ENCODE assay signal across 16 cellular contexts in the genomic region with DNA sequence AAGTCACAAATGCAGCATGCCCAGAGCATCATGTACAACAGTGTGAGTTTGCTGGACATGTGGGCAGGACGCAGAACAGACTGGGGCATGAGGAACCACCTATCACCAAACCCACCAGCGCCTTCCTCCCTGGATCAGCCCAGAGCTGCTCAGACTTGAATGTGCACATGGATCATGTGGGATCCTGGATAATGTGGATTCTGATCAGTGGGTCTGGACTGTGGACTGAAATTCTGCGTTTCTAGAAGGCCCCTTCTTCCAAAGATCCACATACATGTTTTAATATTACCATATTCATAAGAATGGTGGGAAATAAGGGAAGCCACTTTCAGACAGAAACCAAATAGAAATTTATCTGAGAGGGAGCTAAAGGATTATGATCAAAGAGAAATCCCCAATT.
DNase-seq lines count a peak whose midpoint lies in the region; ATAC-seq, FAIRE-seq and TF ChIP-seq lines count a peak whose summit lies in the region.
"Had no signal": no experiment of that assay in that cellular context is flagged by ENCODE, and none has a peak within 500 bp of the region (broad histone marks: within the 10 kb centered on the region; RNA-seq: fewer than 3 reads in every experiment).

No MANE protein-coding gene starts in this region.

- H3K36me3 Mint-ChIP-seq in activated B cell treated with CpG ODN at 0.5 μM for 24 hours (ENCODE audit: low read depth) (no peaks in the 10 kb centered on the region), naive B cell (no peaks in the 10 kb centered on the region), progenitor cell of endocrine pancreas (ENCODE audit: insufficient read depth) (no peaks in the 10 kb centered on the region)
- no peaks in the 10 kb centered on the region for H3K36me3 Mint-ChIP-seq in CD4-positive, alpha-beta memory T cell
- H3K36me3 Mint-ChIP-seq: CD4-positive, CD25-positive, alpha-beta regulatory T cell had no signal

- intact Hi-C loops in activated B cell treated with CpG ODN at 0.5 μM for 24 hours (cut with micrococcal nuclease) (no loop called here), sciatic nerve (cut with DNase I) (no loop called here)
- intact Hi-C loops in CD4-positive, alpha-beta memory T cell (cut with micrococcal nuclease): no loop called here

- DNase-seq in GM19239 (ENCODE audit: insufficient read length, low spot score): no peak
- DNase-seq in activated B cell treated with CpG ODN at 0.5 μM for 24 hours: no peak
- no peak for DNase-seq in naive B cell
- DNase-seq in CD4-positive, alpha-beta memory T cell: no peak
- no peak for DNase-seq in progenitor cell of endocrine pancreas (ENCODE audit: low spot score, unreplicated experiment)
- DNase-seq in sciatic nerve (ENCODE audit: low spot score): no peak
- DNase-seq: BE2C; C1 segment of cervical spinal cord; Caco-2; CD4-positive, CD25-positive, alpha-beta regulatory T cell; GF-D8; GM23248; HCEC 1CT; HFFc6 had no signal

- H3K4me3 ChIP-seq in CD4-positive, alpha-beta memory T cell (ENCODE audit: low read length in 2 of 2): no peak overlapping the region
- H3K4me3 ChIP-seq: GM23248 had no signal

- H3K4me3 Mint-ChIP-seq in activated B cell treated with CpG ODN at 0.5 μM for 24 hours (no peak overlapping the region), naive B cell (peak overlapping the region in 4 of 8 donors; percentile 9 to 68 (median 52)), progenitor cell of endocrine pancreas (ENCODE audit: low read depth) (no peak overlapping the region)
- no peak overlapping the region for H3K4me3 Mint-ChIP-seq in CD4-positive, alpha-beta memory T cell
- H3K4me3 Mint-ChIP-seq: CD4-positive, CD25-positive, alpha-beta regulatory T cell; HFFc6 had no signal

- POLR2A ChIA-PET in activated B cell treated with CpG ODN at 0.5 μM for 24 hours (lab: Charles Lee): interaction anchor here (3.7 kb wide), 1 partner anchor 10 kb away, joined by 44 read pairs; no protein-coding TSS in a partner anchor
- POLR2A ChIA-PET in CD4-positive, alpha-beta memory T cell (lab: Charles Lee; ENCODE audit: partially characterized antibody): no interaction called here

- ATAC-seq in activated B cell treated with CpG ODN at 0.5 μM for 24 hours (ENCODE audit: low read depth): no peak
- no peak for ATAC-seq in naive B cell (ENCODE audit: low read depth in 2 of 2)
- no peak for ATAC-seq in sciatic nerve

- H3K9me3 ChIP-seq in CD4-positive, alpha-beta memory T cell (ENCODE audit: control insufficient read depth in 1 of 2, low read length in 2 of 2): no peaks in the 10 kb centered on the region
- H3K9me3 ChIP-seq: BE2C, Caco-2 had no signal

- H3K27me3 Mint-ChIP-seq in activated B cell treated with CpG ODN at 0.5 μM for 24 hours (no peaks in the 10 kb centered on the region), naive B cell (no peaks in the 10 kb centered on the region), progenitor cell of endocrine pancreas (peaks cover 61% of the 10 kb centered on the region)
- peaks cover 6 to 12% of the 10 kb centered on the region in 2 donors for H3K27me3 Mint-ChIP-seq in CD4-positive, alpha-beta memory T cell

- H3K36me3 ChIP-seq in CD4-positive, alpha-beta memory T cell (ENCODE audit: insufficient read depth, low read length): no peaks in the 10 kb centered on the region
- H3K36me3 ChIP-seq: BE2C had no signal

- no peak overlapping the region for H3K27ac ChIP-seq in CD4-positive, alpha-beta memory T cell (ENCODE audit: low read depth, low read length)
- H3K27ac ChIP-seq: GM23248, HL-60 had no signal

- CTCF ChIA-PET in activated B cell treated with CpG ODN at 0.5 μM for 24 hours (lab: Charles Lee): interaction anchor here (0.8 to 3.9 kb wide), 7 partner anchors 9 to 129 kb away, joined by 3 to 43 read pairs (median 32); no protein-coding TSS in a partner anchor
- CTCF ChIA-PET in CD4-positive, alpha-beta memory T cell (lab: Charles Lee; ENCODE audit: partially characterized antibody): interaction anchor here (0.7 to 1.8 kb wide), 2 partner anchors 10 to 38 kb away, joined by 3 to 4 read pairs; no protein-coding TSS in a partner anchor

- H3K27ac Mint-ChIP-seq in activated B cell treated with CpG ODN at 0.5 μM for 24 hours: peak overlapping the region; percentile 61
- peak overlapping the region in 5 of 6 donors; percentile 15 to 94 (median 79) for H3K27ac Mint-ChIP-seq in naive B cell
- no peak overlapping the region for H3K27ac Mint-ChIP-seq in CD4-positive, alpha-beta memory T cell
- H3K27ac Mint-ChIP-seq in progenitor cell of endocrine pancreas: no peak overlapping the region
- H3K27ac Mint-ChIP-seq: CD4-positive, CD25-positive, alpha-beta regulatory T cell; HFFc6 had no signal

- TF ChIP-seq CTCF in activated B cell treated with CpG ODN at 0.5 μM for 24 hours (IDR thresholded peaks at IDR 0.05) (no peak), progenitor cell of endocrine pancreas (IDR thresholded peaks at IDR 0.05; ENCODE audit: unreplicated experiment) (no peak)

- peaks cover 4% of the 10 kb centered on the region for H3K4me1 ChIP-seq in CD4-positive, alpha-beta memory T cell (ENCODE audit: insufficient read depth, low read length)
- H3K4me1 ChIP-seq: BE2C, Caco-2 had no signal

- peaks cover 2% of the 10 kb centered on the region for H3K9me3 Mint-ChIP-seq in activated B cell treated with CpG ODN at 0.5 μM for 24 hours
- peaks cover 0 to 3% (median 0%) of the 10 kb centered on the region in 7 donors for H3K9me3 Mint-ChIP-seq in naive B cell
- H3K9me3 Mint-ChIP-seq in CD4-positive, alpha-beta memory T cell: no peaks in the 10 kb centered on the region
- no peaks in the 10 kb centered on the region for H3K9me3 Mint-ChIP-seq in progenitor cell of endocrine pancreas (ENCODE audit: low read depth)
- H3K9me3 Mint-ChIP-seq: CD4-positive, CD25-positive, alpha-beta regulatory T cell; HFFc6 had no signal

- peak; percentile 48 for FAIRE-seq in GM19239 (lab: Jason Lieb, UNC)
- FAIRE-seq: D721Med had no signal

- no peaks in the 10 kb centered on the region for H3K27me3 ChIP-seq in CD4-positive, alpha-beta memory T cell (ENCODE audit: insufficient read depth, low read length)
- H3K27me3 ChIP-seq: BE2C had no signal

- H3K4me1 Mint-ChIP-seq in activated B cell treated with CpG ODN at 0.5 μM for 24 hours (peaks cover 73% of the 10 kb centered on the region), naive B cell (peaks cover 57 to 77% (median 77%) of the 10 kb centered on the region in 3 donors), progenitor cell of endocrine pancreas (ENCODE audit: low read depth) (peaks cover 5% of the 10 kb centered on the region)
- peaks cover 0 to 6% (median under 1%) of the 10 kb centered on the region in 4 donors for H3K4me1 Mint-ChIP-seq in CD4-positive, alpha-beta memory T cell

Comparison
In these comparisons a context has a peak if more than half of its experiments do, and no peak if none do; other contexts are left out.
1. H3K27ac Mint-ChIP-seq: peak in activated B cell treated with CpG ODN at 0.5 μM for 24 hours (single experiment) and naive B cell (5 of 6); none in CD4-positive, alpha-beta memory T cell (0 of 7) and progenitor cell of endocrine pancreas (single experiment).